ENCODE assay signal across 16 cellular contexts in genomic region chr7:83072576-83073517, GRCh38.
DNase-seq lines count a peak whose midpoint lies in the region; ATAC-seq and TF ChIP-seq lines count a peak whose summit lies in the region.
"Had no signal": no experiment of that assay in that cellular context is flagged by ENCODE, and none has a peak within 500 bp of the region (broad histone marks: within the 10 kb centered on the region; RNA-seq: fewer than 3 reads in every experiment).

No MANE protein-coding gene starts in this region.

- H3K4me3 ChIP-seq in epithelial cell of esophagus (ENCODE audit: low read length): no peak overlapping the region
- H3K4me3 ChIP-seq: lower lobe of right lung, MG63, SJCRH30 had no signal

- in situ Hi-C loops in ACHN (cut with HindIII; ENCODE audit: low pct_ligation_motif_present, low pct_unique_long_range_greater_than_20kb, low sequenced_read_pairs): no loop called here

- ATAC-seq in HG02642 (IDR thresholded peaks at IDR 0.05; ENCODE audit: poor library complexity, unreplicated experiment): no peak
- ATAC-seq in GM21619 (IDR thresholded peaks at IDR 0.05; ENCODE audit: unreplicated experiment): no peak
- ATAC-seq in HG03175 (IDR thresholded peaks at IDR 0.05; ENCODE audit: unreplicated experiment): no peak
- ATAC-seq: lower lobe of right lung had no signal

- POLR2A ChIA-PET in RWPE1 (lab: Yijun Ruan, JAX; ENCODE audit: low non-redundant PET): no interaction called here

- CTCF ChIA-PET in RWPE1 (lab: Yijun Ruan, JAX): interaction anchor here (0.9 kb wide), 1 partner anchor 262 kb away, joined by 3 read pairs; no protein-coding TSS in a partner anchor

- no peak overlapping the region for H3K27ac ChIP-seq in RWPE1
- H3K27ac ChIP-seq: lower lobe of right lung, SJCRH30 had no signal

- TF ChIP-seq CTCF in RWPE1 (conservative IDR thresholded peaks at IDR 0.05; ENCODE audit: low read depth) (peak; percentile 16; the same call in 1 of the 2 replicates), epithelial cell of esophagus (IDR thresholded peaks at IDR 0.05; ENCODE audit: insufficient read depth, low read depth, low read length, missing control alignments) (peak; percentile 39)

- DNase-seq in ACHN (peak; percentile 31), DMS114 treated with DMSO at 0.1 percent for 48 hours (lab: John Stamatoyannopoulos, UW; ENCODE audit: unreplicated experiment) (peak; percentile 1), RWPE1 (ENCODE audit: low spot score) (no peak), epithelial cell of esophagus (ENCODE audit: low read depth) (peak; percentile 49), NOMO-1 treated with dmso at 0.1 percent for 144 hours (lab: John Stamatoyannopoulos, UW; ENCODE audit: unreplicated experiment) (no peak)
- DNase-seq: activated CD8-positive, alpha-beta memory T cell treated with anti-CD3 and anti-CD28 coated beads for 24 hours; activated naive CD4-positive, alpha-beta T cell; CD8-positive, alpha-beta memory T cell; erythroblast; HCEC 1CT; lower lobe of right lung; MG63 had no signal

Comparison
In these comparisons a context has a peak if more than half of its experiments do, and no peak if none do; other contexts are left out.
1. DNase-seq: peak in ACHN (single experiment), DMS114 treated with DMSO at 0.1 percent for 48 hours (single experiment) and epithelial cell of esophagus (single experiment); none in RWPE1 (single experiment) and NOMO-1 treated with dmso at 0.1 percent for 144 hours (single experiment).